In the genomic region with DNA sequence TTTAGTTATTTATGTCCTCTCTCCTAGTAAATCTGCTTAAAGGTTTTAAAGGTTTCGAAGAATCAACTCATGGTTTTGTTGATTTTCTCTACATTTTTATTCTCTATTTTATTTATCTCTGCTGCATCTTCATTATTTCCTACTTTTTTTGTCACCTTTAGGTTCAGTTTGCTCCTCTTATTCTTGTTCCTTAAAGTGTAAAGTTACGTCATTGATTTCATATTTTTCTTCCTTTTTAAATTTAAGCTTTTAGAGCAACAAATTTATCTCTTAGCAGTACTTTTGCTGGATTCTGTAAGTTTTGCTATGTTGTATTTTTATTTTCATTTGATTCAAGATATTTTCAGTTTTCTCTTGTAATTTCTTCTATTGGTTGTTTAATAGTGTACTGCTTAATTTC, we compare ENCODE assay signal across 8 cellular contexts. TPM values are rescaled to one million over a fixed set of nuclear protein-coding genes. Genes with fewer than 3 reads are reported as not detected.
"Had no signal": no experiment of that assay in that cellular context is flagged by ENCODE, and none has a peak within 500 bp of the region (broad histone marks: within the 10 kb centered on the region; RNA-seq: fewer than 3 reads in every experiment).

No MANE protein-coding gene starts in this region.

- FAIRE-seq: HTR-8/SVneo, K562 had no signal

- ATAC-seq: K562 had no signal

- H3K27ac ChIP-seq: HL-60 had no signal

- DNase-seq: IMR-90, KBM-7, KG1 had no signal

- H3K4me3 ChIP-seq: K562 had no signal

RNA-seq across cellular contexts. Expression of a gene that starts 10.7 kb away (rescaled TPM):
- total RNA-seq: HT-29, HT1080, IMR-90, K562 had no signal
- polyA plus RNA-seq: IMR-90, K562 had no signal
